ENCODE assay signal across 16 cellular contexts in the genomic region with DNA sequence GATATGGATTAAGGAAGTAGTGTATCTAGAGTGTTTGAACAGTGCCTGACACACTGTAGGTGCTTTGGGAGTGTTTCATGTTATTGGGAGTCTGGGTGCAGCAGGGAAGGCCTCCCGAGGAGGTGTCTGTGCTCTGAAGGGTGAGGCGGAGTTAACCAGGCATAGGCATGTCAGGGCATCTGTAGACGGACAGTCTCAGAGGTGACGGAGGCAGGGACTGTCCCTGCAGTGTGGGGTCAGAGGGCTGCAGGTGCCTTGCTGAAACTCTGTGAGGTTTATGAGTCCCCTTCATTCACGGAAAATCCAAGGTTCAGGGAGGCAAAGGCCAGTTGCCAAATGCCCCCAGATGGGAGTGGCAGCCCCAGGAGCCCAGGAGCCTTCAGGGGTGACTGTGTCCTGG. TPM values are rescaled to one million over a fixed set of nuclear protein-coding genes. Genes with fewer than 3 reads are reported as not detected.
"Had no signal": no experiment of that assay in that cellular context is flagged by ENCODE, and none has a peak within 500 bp of the region (broad histone marks: within the 10 kb centered on the region; RNA-seq: fewer than 3 reads in every experiment).

No MANE protein-coding gene starts in this region.

RNA-seq across cellular contexts. Expression of gene LGALS9C, which starts 0.8 kb away (rescaled TPM):
- total RNA-seq: kidney epithelial cell; left ventricle myocardium superior; lung microvascular endothelial cell; mesenteric fat pad; naive thymus-derived CD8-positive, alpha-beta T cell; omental fat pad; ovary; progenitor cell of endocrine pancreas; pulmonary artery endothelial cell; renal cortical epithelial cell; right atrium auricular region; skeletal muscle tissue; thyroid gland; urinary bladder had no signal
- polyA plus RNA-seq: heart left ventricle; naive thymus-derived CD8-positive, alpha-beta T cell; neural cell had no signal
